ENCODE assay signal across 8 cellular contexts in genomic region chr1:51728611-51729155, GRCh38.
DNase-seq lines count a peak whose midpoint lies in the region; ATAC-seq and TF ChIP-seq lines count a peak whose summit lies in the region.

No MANE protein-coding gene starts in this region.

- TF ChIP-seq CTCF in BE2C (IDR thresholded peaks at IDR 0.05; ENCODE audit: low read depth, low read length) (no peak), cardiac fibroblast (IDR thresholded peaks at IDR 0.05; ENCODE audit: low read depth, low read length) (no peak)

- peak overlapping the region; percentile 81 for H3K9ac ChIP-seq in Karpas-422 (ENCODE audit: low read length)

- H3K27ac Mint-ChIP-seq in naive thymus-derived CD4-positive, alpha-beta T cell: peak overlapping the region; percentile 77 to 93 (median 89)

- H3K4me3 ChIP-seq in BE2C (ENCODE audit: low read depth, low read length) (peak overlapping the region; percentile 74), Karpas-422 (ENCODE audit: low read length) (peak overlapping the region; percentile 75), cardiac fibroblast (replicated peaks in 1 of 2; ENCODE audit: low read depth in 2 of 2, low read length in 2 of 2) (peak overlapping the region; percentile 68)
- peak overlapping the region; percentile 87 for H3K4me3 ChIP-seq in naive thymus-derived CD4-positive, alpha-beta T cell (ENCODE audit: low read length)

- no peaks in the 10 kb centered on the region for H3K27me3 Mint-ChIP-seq in naive thymus-derived CD4-positive, alpha-beta T cell

- H3K27ac ChIP-seq in Karpas-422 (ENCODE audit: low read length): peak overlapping the region; percentile 66
- H3K27ac ChIP-seq in naive thymus-derived CD4-positive, alpha-beta T cell (ENCODE audit: low read depth, low read length): peak overlapping the region; percentile 78

- no peaks in the 10 kb centered on the region for H3K9me3 ChIP-seq in BE2C
- no peaks in the 10 kb centered on the region for H3K9me3 ChIP-seq in Karpas-422 (ENCODE audit: low read length)
- no peaks in the 10 kb centered on the region for H3K9me3 ChIP-seq in naive thymus-derived CD4-positive, alpha-beta T cell (ENCODE audit: control insufficient read depth in 2 of 3, low read length in 3 of 3)

- H3K9me3 Mint-ChIP-seq in naive thymus-derived CD4-positive, alpha-beta T cell: no peaks in the 10 kb centered on the region

- peak overlapping the region; percentile 94 for H3K4me2 ChIP-seq in Karpas-422 (ENCODE audit: low read depth, low read length, poor library complexity, severe bottlenecking)

- peaks cover 18% of the 10 kb centered on the region; the same call in 1 of the 2 replicates for H4K20me1 ChIP-seq in Karpas-422 (ENCODE audit: insufficient read depth, low read depth, low read length)

- POLR2A ChIA-PET in naive thymus-derived CD4-positive, alpha-beta T cell (lab: Charles Lee): interaction anchor here (0.8 to 2.2 kb wide), 4 partner anchors 10 to 151 kb away, joined by 3 to 9 read pairs (median 4); partner anchors contain the start of gene NRDC

- CTCF ChIA-PET in naive thymus-derived CD4-positive, alpha-beta T cell (lab: Charles Lee): no interaction called here

- peaks cover 39% of the 10 kb centered on the region for H3K79me2 ChIP-seq in Karpas-422 (ENCODE audit: low read length)

- no peak for ATAC-seq in naive thymus-derived CD4-positive, alpha-beta T cell
- ATAC-seq in GM21381 (IDR thresholded peaks at IDR 0.05; ENCODE audit: unreplicated experiment) (no peak), HG03097 (IDR thresholded peaks at IDR 0.05; ENCODE audit: low FRiP score, unreplicated experiment) (no peak), HG03135 (IDR thresholded peaks at IDR 0.05; ENCODE audit: unreplicated experiment) (no peak)

- H3K4me1 Mint-ChIP-seq in naive thymus-derived CD4-positive, alpha-beta T cell: peaks cover 17 to 50% (median 42%) of the 10 kb centered on the region in 7 donors

- intact Hi-C loops in naive thymus-derived CD4-positive, alpha-beta T cell (cut with micrococcal nuclease): loop anchor here (1.0 to 10.0 kb wide), 10 partner anchors 41 to 764 kb away; partner anchors contain the start of genes OSBPL9 (in 2 of the 2), BTF3L4 (in 1 of the 2), EPS15 (in 1 of the 2) and FAF1 (in 1 of the 2)

- H3K4me1 ChIP-seq in BE2C: no peaks in the 10 kb centered on the region
- peaks cover 31% of the 10 kb centered on the region for H3K4me1 ChIP-seq in Karpas-422 (ENCODE audit: low read length)
- H3K4me1 ChIP-seq in naive thymus-derived CD4-positive, alpha-beta T cell (ENCODE audit: control insufficient read depth in 2 of 2, insufficient read depth in 2 of 2, low read length in 2 of 2): peaks cover 11 to 19% of the 10 kb centered on the region in 2 donors

- peak overlapping the region; percentile 88 to 94 (median 92) for H3K4me3 Mint-ChIP-seq in naive thymus-derived CD4-positive, alpha-beta T cell

- no peaks in the 10 kb centered on the region for H3K9me2 ChIP-seq in Karpas-422 (replicated peaks; ENCODE audit: insufficient read depth, low read length)

- H2AFZ ChIP-seq in Karpas-422 (ENCODE audit: low read length): peak overlapping the region; percentile 80

- peaks cover 0 to 5% (median 0%) of the 10 kb centered on the region in 5 donors for H3K36me3 Mint-ChIP-seq in naive thymus-derived CD4-positive, alpha-beta T cell

- H3K27me3 ChIP-seq in BE2C: no peaks in the 10 kb centered on the region
- no peaks in the 10 kb centered on the region for H3K27me3 ChIP-seq in Karpas-422 (ENCODE audit: low read length)
- no peaks in the 10 kb centered on the region for H3K27me3 ChIP-seq in naive thymus-derived CD4-positive, alpha-beta T cell (ENCODE audit: control insufficient read depth in 2 of 2, insufficient read depth in 2 of 2, low read length in 2 of 2)

- DNase-seq in BE2C (no peak), Karpas-422 (peak; percentile 54), cardiac fibroblast (ENCODE audit: low read depth in 2 of 2) (no peak), midbrain (lab: John Stamatoyannopoulos, UW) (no peak)
- DNase-seq in naive thymus-derived CD4-positive, alpha-beta T cell: no peak

- no peaks in the 10 kb centered on the region for H3K36me3 ChIP-seq in BE2C
- no peaks in the 10 kb centered on the region for H3K36me3 ChIP-seq in Karpas-422 (ENCODE audit: insufficient read depth, low read length)
- peaks cover 0 to 7% (median 0%) of the 10 kb centered on the region in 3 experiments for H3K36me3 ChIP-seq in naive thymus-derived CD4-positive, alpha-beta T cell (ENCODE audit: control insufficient read depth in 2 of 3, insufficient read depth in 3 of 3, low read length in 3 of 3)
